ENCODE assay signal across 8 cellular contexts in the genomic region with DNA sequence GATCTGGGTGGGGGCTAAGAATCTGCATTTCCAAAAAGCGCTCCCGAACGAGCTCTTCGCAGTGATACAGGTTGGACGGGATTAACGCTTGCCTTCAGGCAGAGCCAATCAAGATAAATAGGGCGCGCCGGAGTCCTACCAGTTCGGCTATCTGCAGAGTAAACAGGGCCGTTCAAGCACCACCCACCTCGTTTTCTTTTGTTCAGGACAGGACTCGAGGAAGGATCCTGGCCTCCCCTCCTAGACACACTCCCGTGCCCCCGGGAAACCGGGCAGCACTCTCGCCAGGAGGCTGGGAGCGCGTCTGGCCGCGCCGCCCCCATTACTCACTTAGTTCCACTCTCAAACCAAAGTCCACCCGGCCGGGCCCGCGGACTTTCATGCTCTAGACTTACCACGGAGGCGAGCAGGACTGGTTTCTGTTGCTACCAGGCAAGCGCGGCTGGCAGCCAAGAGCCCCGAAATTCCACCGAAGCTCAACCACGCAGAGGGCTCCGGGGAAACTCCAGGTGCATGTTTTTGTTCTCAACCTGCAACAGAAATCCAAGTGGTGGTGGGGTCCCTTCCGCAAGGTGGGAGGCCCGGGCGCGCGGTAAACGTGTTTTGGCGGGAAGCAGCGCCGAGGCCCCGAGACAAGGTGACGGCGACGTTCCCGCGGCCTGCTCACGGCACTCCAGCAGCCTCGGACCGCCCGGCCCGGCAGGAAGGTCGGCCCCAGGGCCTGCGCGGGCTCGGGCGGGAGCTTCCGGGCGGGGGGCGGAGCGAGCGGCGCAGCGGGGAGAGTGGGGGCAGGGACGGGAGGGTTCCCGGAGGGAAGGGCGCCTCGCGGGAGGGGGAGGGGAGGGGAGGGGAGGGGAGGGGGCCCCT. TPM values are rescaled to one million over a fixed set of nuclear protein-coding genes. Genes with fewer than 3 reads are reported as not detected.
DNase-seq lines count a peak whose midpoint lies in the region; ATAC-seq and TF ChIP-seq lines count a peak whose summit lies in the region.

No MANE protein-coding gene starts in this region.

- H3K36me3 ChIP-seq in MG63 = peaks cover 93% of the 10 kb centered on the region

- peak overlapping the region; percentile 99 to 100 for H3K27ac ChIP-seq in coronary artery

- no peaks in the 10 kb centered on the region for H3K9me3 ChIP-seq in MG63

- peak; percentile 78 for DNase-seq in NCI-H2107 (lab: John Stamatoyannopoulos, UW)
- peak; percentile 59 for DNase-seq in activated CD4-positive, alpha-beta T cell treated with anti-CD3 and anti-CD28 coated beads for 4 hours
- peak; percentile 86 for DNase-seq in coronary artery (ENCODE audit: low spot score)
- DNase-seq in left kidney (ENCODE audit: low read depth, low spot score) = peak; percentile 94
- peak; percentile 52 to 71 for DNase-seq in stimulated activated CD4-positive, alpha-beta T cell treated with anti-CD3 and anti-CD28 coated beads, Interleukin-1b, Interleukin-23, amount 100 ng/mL, for 4 hours (ENCODE audit: low read depth in 2 of 2)
- no peak for DNase-seq in MG63

- H3K4me3 ChIP-seq in coronary artery = peak overlapping the region; percentile 94
- no peak overlapping the region for H3K4me3 ChIP-seq in MG63

- no peak for TF ChIP-seq CTCF in coronary artery (IDR thresholded peaks at IDR 0.05)

- ATAC-seq in GM18511 (IDR thresholded peaks at IDR 0.05; ENCODE audit: unreplicated experiment) (peak; percentile 68), HG02870 (IDR thresholded peaks at IDR 0.05; ENCODE audit: unreplicated experiment) (peak; percentile 41)

- H3K27me3 ChIP-seq in MG63 = no peaks in the 10 kb centered on the region

RNA-seq across cellular contexts. Expression of a gene that starts 12.7 kb away (rescaled TPM):
- total RNA-seq in MG63 (2014; rRNA removed; shearing (Covaris generic); ENCODE audit: low replicate concordance) = 286 and 294 TPM in 2 replicates

RNA-seq across cellular contexts. Expression of a gene that starts 24.9 kb away (rescaled TPM):
- total RNA-seq in MG63 (2014; rRNA removed; shearing (Covaris generic); ENCODE audit: low replicate concordance) = not detected in 2 replicates

RNA-seq across cellular contexts. Expression of a gene that starts 40.6 kb away (rescaled TPM):
- 1.3 and 5.4 TPM in 2 replicates for total RNA-seq in MG63 (2014; rRNA removed; shearing (Covaris generic); ENCODE audit: low replicate concordance)
